14 cellular contexts compared by ENCODE assay signal in the genomic region with DNA sequence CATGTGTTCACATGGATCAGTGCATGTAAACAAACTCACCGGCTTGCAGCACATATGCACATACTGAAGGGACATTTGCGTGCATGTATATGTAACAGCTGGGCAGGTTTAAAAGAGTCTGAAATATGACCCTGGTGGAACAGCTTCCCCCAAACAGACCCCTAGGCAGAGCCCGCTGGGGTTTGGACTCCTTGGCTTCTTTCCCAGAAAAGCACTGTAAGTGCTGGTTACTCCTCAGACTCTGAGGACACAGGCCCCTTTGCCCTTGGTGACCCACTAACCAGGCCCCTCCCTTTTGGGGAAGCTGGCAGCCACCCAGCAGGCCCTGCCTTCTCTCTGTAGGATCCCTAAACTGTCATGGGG.
DNase-seq lines count a peak whose midpoint lies in the region; ATAC-seq, FAIRE-seq and TF ChIP-seq lines count a peak whose summit lies in the region.
"Had no signal": no experiment of that assay in that cellular context is flagged by ENCODE, and none has a peak within 500 bp of the region (broad histone marks: within the 10 kb centered on the region; RNA-seq: fewer than 3 reads in every experiment).

No MANE protein-coding gene starts in this region.

- no peak overlapping the region for H2AFZ ChIP-seq in astrocyte (ENCODE audit: low read depth, low read length)

- ATAC-seq in HG03159 (IDR thresholded peaks at IDR 0.05; ENCODE audit: unreplicated experiment) (no peak), GM18870 (IDR thresholded peaks at IDR 0.05; ENCODE audit: unreplicated experiment) (no peak)
- ATAC-seq: activated naive CD8-positive, alpha-beta T cell treated with anti-CD3 and anti-CD28 coated beads, Interleukin-2, amount 50 U/mL, for 24 hours had no signal

- no peak overlapping the region for H3K9ac ChIP-seq in astrocyte (ENCODE audit: low read length)

- H3K9me3 ChIP-seq in astrocyte (ENCODE audit: insufficient read depth, low read depth, low read length): no peaks in the 10 kb centered on the region
- H3K9me3 ChIP-seq: vagina had no signal

- H3K27ac Mint-ChIP-seq in astrocyte (ENCODE audit: unreplicated experiment): no peak overlapping the region
- H3K27ac Mint-ChIP-seq: activated naive CD8-positive, alpha-beta T cell treated with anti-CD3 and anti-CD28 coated beads, Interleukin-2, amount 50 U/mL, for 24 hours; endodermal cell had no signal

- no peak for TF ChIP-seq CTCF in astrocyte (IDR thresholded peaks at IDR 0.05; ENCODE audit: insufficient read depth, low read depth, low read length)

- H3K4me3 ChIP-seq in astrocyte (ENCODE audit: insufficient read depth, low read depth, low read length): no peak overlapping the region
- H3K4me3 ChIP-seq: skin epidermis, vagina had no signal

- no peak overlapping the region for H3K27ac ChIP-seq in astrocyte (ENCODE audit: low read depth, low read length)
- H3K27ac ChIP-seq: vagina had no signal

- H3K27me3 Mint-ChIP-seq in astrocyte (ENCODE audit: low read depth, unreplicated experiment): peaks cover 1% of the 10 kb centered on the region

- H3K4me1 ChIP-seq in astrocyte (ENCODE audit: insufficient read depth, low read length): peaks cover 51% of the 10 kb centered on the region

- peaks cover 99% of the 10 kb centered on the region for H4K20me1 ChIP-seq in astrocyte (ENCODE audit: insufficient read depth, low read length)

- no peak for FAIRE-seq in astrocyte (lab: Jason Lieb, UNC)
- FAIRE-seq: GM12892 had no signal

- peaks cover 7% of the 10 kb centered on the region for H3K4me1 Mint-ChIP-seq in astrocyte (ENCODE audit: low read depth, unreplicated experiment)
- H3K4me1 Mint-ChIP-seq: activated naive CD8-positive, alpha-beta T cell treated with anti-CD3 and anti-CD28 coated beads, Interleukin-2, amount 50 U/mL, for 24 hours had no signal

- H3K4me3 Mint-ChIP-seq in astrocyte (ENCODE audit: unreplicated experiment): no peak overlapping the region
- H3K4me3 Mint-ChIP-seq: activated naive CD8-positive, alpha-beta T cell treated with anti-CD3 and anti-CD28 coated beads, Interleukin-2, amount 50 U/mL, for 24 hours; endodermal cell had no signal

- no peaks in the 10 kb centered on the region for H3K9me3 Mint-ChIP-seq in astrocyte (ENCODE audit: unreplicated experiment)
- H3K9me3 Mint-ChIP-seq: activated naive CD8-positive, alpha-beta T cell treated with anti-CD3 and anti-CD28 coated beads, Interleukin-2, amount 50 U/mL, for 24 hours; endodermal cell had no signal

- peaks cover 99% of the 10 kb centered on the region for H3K79me2 ChIP-seq in astrocyte (ENCODE audit: insufficient read depth, low read length)

- DNase-seq in GOT3 (lab: John Stamatoyannopoulos, UW) (peak; percentile 74), NCI-H2107 treated with DMSO at 0.1 percent for 48 hours (lab: John Stamatoyannopoulos, UW; ENCODE audit: unreplicated experiment) (peak; percentile 72), astrocyte (ENCODE audit: low read depth) (no peak), myocyte (ENCODE audit: low read depth) (peak; percentile 69), NCI-H1048 (lab: John Stamatoyannopoulos, UW) (no peak), NCI-H187 treated with DMSO at 0.1 percent for 48 hours (lab: John Stamatoyannopoulos, UW) (no peak)
- DNase-seq: activated CD8-positive, alpha-beta memory T cell treated with anti-CD3 and anti-CD28 coated beads for 24 hours; activated naive CD8-positive, alpha-beta T cell treated with anti-CD3 and anti-CD28 coated beads, Interleukin-2, amount 50 U/mL, for 24 hours; endodermal cell had no signal

- H3K27me3 ChIP-seq in astrocyte (ENCODE audit: insufficient read depth, low read length): no peaks in the 10 kb centered on the region
- H3K27me3 ChIP-seq: vagina had no signal

- H3K36me3 Mint-ChIP-seq in astrocyte (ENCODE audit: low read depth, unreplicated experiment): peaks cover 22% of the 10 kb centered on the region

- peak overlapping the region; percentile 66 for H3K4me2 ChIP-seq in astrocyte (ENCODE audit: low read length)

- peaks cover 3% of the 10 kb centered on the region for H3K36me3 ChIP-seq in astrocyte (ENCODE audit: insufficient read depth, low read length)
- H3K36me3 ChIP-seq: vagina had no signal

Comparison
In these comparisons a context has a peak if more than half of its experiments do, and no peak if none do; other contexts are left out.
1. DNase-seq: peak in GOT3 (single experiment), NCI-H2107 treated with DMSO at 0.1 percent for 48 hours (single experiment) and myocyte (single experiment); none in astrocyte (single experiment), NCI-H1048 (single experiment) and NCI-H187 treated with DMSO at 0.1 percent for 48 hours (single experiment).